20 cellular contexts compared by ENCODE assay signal in genomic region chr3:47909607-47910006, GRCh38.
A peak's percentile ranks its signal among the peaks of the same experiment; 100 is the strongest.
DNase-seq lines count a peak whose midpoint lies in the region; ATAC-seq, FAIRE-seq and TF ChIP-seq lines count a peak whose summit lies in the region.
"Had no signal": no experiment of that assay in that cellular context is flagged by ENCODE, and none has a peak within 500 bp of the region (broad histone marks: within the 10 kb centered on the region; RNA-seq: fewer than 3 reads in every experiment).

No MANE protein-coding gene starts in this region.

- TF ChIP-seq CTCF in A549 (IDR thresholded peaks at IDR 0.05) = no peak
- no peak for TF ChIP-seq CTCF in chondrocyte (IDR thresholded peaks at IDR 0.05)

- H3K27ac ChIP-seq in A549 = no peak overlapping the region
- peak overlapping the region; percentile 28; the same call in 1 of the 2 replicates for H3K27ac ChIP-seq in HUES64 (ENCODE audit: low read depth, low read length)
- H3K27ac ChIP-seq: HL-60, KMS-11, PC-9 had no signal

- CTCF ChIA-PET in A549 (lab: Yijun Ruan, JAX) = interaction anchor here (3.7 kb wide), 1 partner anchor 80 kb away, joined by 9 read pairs; no protein-coding TSS in a partner anchor

- TF ChIP-seq EP300 in A549 (IDR thresholded peaks at IDR 0.05) = no peak

- no peak overlapping the region for H3K4me2 ChIP-seq in A549
- H3K4me2 ChIP-seq: KMS-11, PC-9 had no signal

- no peaks in the 10 kb centered on the region for H3K27me3 ChIP-seq in HUES64 (ENCODE audit: insufficient read depth, low read length)

- H3K9me3 ChIP-seq in A549 (no peaks in the 10 kb centered on the region), HUES64 (ENCODE audit: insufficient read depth, low read depth, low read length) (no peaks in the 10 kb centered on the region)

- H3K4me1 ChIP-seq in A549 (peaks cover 19% of the 10 kb centered on the region), HUES64 (ENCODE audit: insufficient read depth, low read length) (peaks cover 3% of the 10 kb centered on the region; the same call in 1 of the 2 replicates)

- H3K36me3 Mint-ChIP-seq in chondrocyte (ENCODE audit: low read depth) = peaks cover 44% of the 10 kb centered on the region

- no peaks in the 10 kb centered on the region for H3K27me3 Mint-ChIP-seq in chondrocyte (ENCODE audit: low read depth)
- H3K27me3 Mint-ChIP-seq: B cell; CD4-positive, alpha-beta memory T cell had no signal

- POLR2A ChIA-PET in A549 (lab: Yijun Ruan, JAX) = no interaction called here

- TF ChIP-seq POLR2A in A549 (IDR thresholded peaks at IDR 0.05; ENCODE audit: low read length) (no peak), erythroblast (IDR thresholded peaks at IDR 0.05; ENCODE audit: low read length) (no peak)

- WGBS in A549 (ENCODE audit: missing lambda C conversion rate) = 98% methylated on average over 2 of the region's 2 CpGs
- 98% methylated on average over 2 of the region's 2 CpGs for WGBS in HUES64

- H3K4me3 Mint-ChIP-seq in chondrocyte (ENCODE audit: unreplicated experiment) = no peak overlapping the region
- H3K4me3 Mint-ChIP-seq: B cell; CD4-positive, alpha-beta memory T cell had no signal

- DNase-seq in A549 (ENCODE audit: low read depth in 1 of 2, low spot score in 1 of 2) = no peak
- DNase-seq in chondrocyte (ENCODE audit: low spot score) = no peak
- peak; percentile 75 for DNase-seq in mucosa of gallbladder (ENCODE audit: low spot score)
- DNase-seq in effector CD8-positive, alpha-beta T cell (lab: John Stamatoyannopoulos, UW) = no peak
- DNase-seq in GDM1 (lab: John Stamatoyannopoulos, UW) = no peak
- no peak for DNase-seq in erythroblast (lab: John Stamatoyannopoulos, UW)
- DNase-seq: CD4-positive, alpha-beta memory T cell; DND-41; GF-D8; GM23248; NCI-H1092 treated with DMSO at 0.1 percent for 48 hours; NCI-H1694 treated with DMSO at 0.1 percent for 48 hours; NCI-H446; NCI-H748 treated with DMSO at 0.1 percent for 48 hours; PC-9 had no signal

- peak overlapping the region; percentile 61 for H3K27ac Mint-ChIP-seq in chondrocyte (ENCODE audit: unreplicated experiment)
- H3K27ac Mint-ChIP-seq: B cell; CD4-positive, alpha-beta memory T cell had no signal

- peaks cover 20% of the 10 kb centered on the region for H3K4me1 Mint-ChIP-seq in chondrocyte (ENCODE audit: low read depth)
- H3K4me1 Mint-ChIP-seq: B cell; CD4-positive, alpha-beta memory T cell had no signal

- ATAC-seq in A549 = no peak
- ATAC-seq in HG02840 (IDR thresholded peaks at IDR 0.05; ENCODE audit: low FRiP score, unreplicated experiment) = no peak

- FAIRE-seq in A549 (lab: Jason Lieb, UNC) = no peak

- H3K4me3 ChIP-seq in A549 (no peak overlapping the region), HUES64 (ENCODE audit: low read length) (no peak overlapping the region)
- H3K4me3 ChIP-seq: GM23248, PC-9 had no signal

- no peaks in the 10 kb centered on the region for H3K9me3 Mint-ChIP-seq in chondrocyte (ENCODE audit: low read depth)
- H3K9me3 Mint-ChIP-seq: CD4-positive, alpha-beta memory T cell had no signal

- TF ChIP-seq RAD21 in A549 (conservative IDR thresholded peaks at IDR 0.05 in 1 of 2, IDR thresholded peaks at IDR 0.05 in 1 of 2) = no peak

- H3K36me3 ChIP-seq in HUES64 (ENCODE audit: insufficient read depth, low read length) = peaks cover 56% of the 10 kb centered on the region

- H3K9ac ChIP-seq in HUES64 (ENCODE audit: low read depth, low read length) = no peak overlapping the region
- H3K9ac ChIP-seq: GM23248, KMS-11 had no signal

TF ChIP-seq in A549, 52 proteins besides CTCF, POLR2A, EP300 and RAD21:
- TF ChIP-seq MAFK (IDR thresholded peaks at IDR 0.05; ENCODE audit: partially characterized antibody) = peak; percentile 48
- no peak for TF ChIP-seq KDM1A (IDR thresholded peaks at IDR 0.05; ENCODE audit: low read depth)
- no peak for TF ChIP-seq NFE2L2 (conservative IDR thresholded peaks at IDR 0.05; ENCODE audit: low read length)
